Comparison of ENCODE assay signal across 8 cellular contexts in genomic region chr2:9112079-9112721, GRCh38.
DNase-seq lines count a peak whose midpoint lies in the region; ATAC-seq and TF ChIP-seq lines count a peak whose summit lies in the region.

No MANE protein-coding gene starts in this region.

- H3K27me3 ChIP-seq in trophoblast cell (ENCODE audit: insufficient read depth, low read length), result no peaks in the 10 kb centered on the region

- H2BK12ac ChIP-seq in trophoblast cell (ENCODE audit: low read length), result no peak overlapping the region

- no peak overlapping the region for H4K8ac ChIP-seq in trophoblast cell (ENCODE audit: low read depth, low read length)

- peak overlapping the region; percentile 28 for H3K9ac ChIP-seq in trophoblast cell (ENCODE audit: low read length)

- H3K27ac ChIP-seq in trophoblast cell (ENCODE audit: low read depth, low read length), result peak overlapping the region; percentile 1

- peak overlapping the region; percentile 21 for H3K23ac ChIP-seq in trophoblast cell (ENCODE audit: low read length)

- H3K36me3 Mint-ChIP-seq in Calu3 (ENCODE audit: insufficient read depth, unreplicated experiment), result no peaks in the 10 kb centered on the region

- TF ChIP-seq CTCF in Calu3 (IDR thresholded peaks at IDR 0.05; ENCODE audit: unreplicated experiment) (no peak), fibroblast of villous mesenchyme (IDR thresholded peaks at IDR 0.05; ENCODE audit: insufficient read depth, low read depth, low read length) (no peak)

- no peaks in the 10 kb centered on the region for H3K27me3 Mint-ChIP-seq in Calu3 (ENCODE audit: unreplicated experiment)

- no peak overlapping the region for H2AFZ ChIP-seq in trophoblast cell (ENCODE audit: insufficient read depth, low read length, poor library complexity)

- no peak overlapping the region for H2BK120ac ChIP-seq in trophoblast cell (ENCODE audit: insufficient read depth, low read length, poor library complexity)

- H2BK5ac ChIP-seq in trophoblast cell (ENCODE audit: low read depth, low read length, poor library complexity), result no peak overlapping the region

- H4K12ac ChIP-seq in trophoblast cell (ENCODE audit: low read depth, low read length), result no peak overlapping the region

- H3K4me1 Mint-ChIP-seq in Calu3 (ENCODE audit: low read depth, unreplicated experiment), result peaks cover 23% of the 10 kb centered on the region

- no peak overlapping the region for H3K4me3 ChIP-seq in fibroblast of villous mesenchyme (ENCODE audit: low read depth, low read length)
- no peak overlapping the region for H3K4me3 ChIP-seq in trophoblast cell (ENCODE audit: low read depth, low read length)

- H3K27ac Mint-ChIP-seq in Calu3 (ENCODE audit: unreplicated experiment), result peak overlapping the region; percentile 24

- H3K14ac ChIP-seq in trophoblast cell (ENCODE audit: low read length), result peak overlapping the region; percentile 4

- H3K4ac ChIP-seq in trophoblast cell (ENCODE audit: low read depth, low read length), result no peak overlapping the region

- H2AK5ac ChIP-seq in trophoblast cell (ENCODE audit: low read length), result no peak overlapping the region

- H3K9me3 Mint-ChIP-seq in Calu3 (ENCODE audit: low read depth, unreplicated experiment), result no peaks in the 10 kb centered on the region

- no peak for ATAC-seq in HG02642 (IDR thresholded peaks at IDR 0.05; ENCODE audit: poor library complexity, unreplicated experiment)

- H3K18ac ChIP-seq in trophoblast cell (ENCODE audit: low read length), result no peak overlapping the region

- peaks cover 16 to 23% of the 10 kb centered on the region in 2 experiments for H3K4me1 ChIP-seq in trophoblast cell (ENCODE audit: control insufficient read depth in 1 of 2, insufficient read depth in 2 of 2, low read length in 2 of 2)

- no peaks in the 10 kb centered on the region for H3K79me2 ChIP-seq in trophoblast cell (ENCODE audit: control insufficient read depth, insufficient read depth, low read length, poor library complexity)

- DNase-seq in Calu3, result peak; percentile 47
- DNase-seq in SK-N-DZ (ENCODE audit: low spot score), result peak; percentile 56
- peak; percentile 88 for DNase-seq in fibroblast of villous mesenchyme (ENCODE audit: low read depth)
- DNase-seq in trophoblast cell, result peak in 1 of 2 donors; percentile 10
- no peak for DNase-seq in HT-29 (ENCODE audit: low spot score)
- DNase-seq in NCI-H2029 (lab: John Stamatoyannopoulos, UW), result no peak
- DNase-seq in NCI-H2107 treated with DMSO at 0.1 percent for 48 hours (lab: John Stamatoyannopoulos, UW; ENCODE audit: unreplicated experiment), result no peak

- peak overlapping the region; percentile 37 for H3K4me3 Mint-ChIP-seq in Calu3 (ENCODE audit: low read depth, unreplicated experiment)

- intact Hi-C loops in Calu3 (cut with micrococcal nuclease; ENCODE audit: unreplicated experiment), result no loop called here

- WGBS in trophoblast cell (ENCODE audit: extremely low coverage, insufficient coverage, insufficient read length), result no CpG with 5 or more reads among the region's 23 CpGs

- no TSS peak for BruUV-seq in Calu3 (replicated peaks; lab: Mats Ljungman, UMichigan)

- no peaks in the 10 kb centered on the region for H3K9me3 ChIP-seq in trophoblast cell (ENCODE audit: insufficient read depth, low read depth, low read length)

- CTCF ChIA-PET in Calu3 (lab: Charles Lee), result interaction anchor here (0.5 to 1.1 kb wide), 3 partner anchors 110 to 243 kb away, joined by 3 read pairs; no protein-coding TSS in a partner anchor

- H4K91ac ChIP-seq in trophoblast cell (ENCODE audit: low read depth, low read length), result no peak overlapping the region

- H3K4me2 ChIP-seq in trophoblast cell (ENCODE audit: low read length), result peak overlapping the region; percentile 23

- H3K36me3 ChIP-seq in trophoblast cell (ENCODE audit: control insufficient read depth in 1 of 2, insufficient read depth in 2 of 2, low read length in 2 of 2), result no peaks in the 10 kb centered on the region

- no peaks in the 10 kb centered on the region for H3K79me1 ChIP-seq in trophoblast cell (ENCODE audit: low read length)

Comparison
In these comparisons a context has a peak if more than half of its experiments do, and no peak if none do; other contexts are left out.
1. DNase-seq: peak in Calu3 (single experiment), SK-N-DZ (single experiment) and fibroblast of villous mesenchyme (single experiment); none in HT-29 (single experiment), NCI-H2029 (single experiment) and NCI-H2107 treated with DMSO at 0.1 percent for 48 hours (single experiment).